ENCODE assay signal across 1 cellular context in genomic region chrX:49117597-49117996, GRCh38.
TF ChIP-seq lines count a peak whose summit lies in the region.

No MANE protein-coding gene starts in this region.

TF ChIP-seq in IMR-90, 13 proteins besides CTCF, POLR2A, EP300 and RAD21:
- TF ChIP-seq RFX5 (IDR thresholded peaks at IDR 0.05; ENCODE audit: low read depth, low read length) (no peak), ELK1 (IDR thresholded peaks at IDR 0.05; ENCODE audit: borderline replicate concordance, low read depth, low read length) (no peak), RCOR1 (IDR thresholded peaks at IDR 0.05; ENCODE audit: insufficient replicate concordance, low read length) (no peak), CEBPB (IDR thresholded peaks at IDR 0.05; ENCODE audit: low read depth, low read length) (no peak), BHLHE40 (IDR thresholded peaks at IDR 0.05; ENCODE audit: low read depth, low read length) (no peak), FOS (IDR thresholded peaks at IDR 0.05; ENCODE audit: low read depth, low read length) (no peak), CHD1 (IDR thresholded peaks at IDR 0.05; ENCODE audit: low read depth, low read length) (no peak), MAFK (IDR thresholded peaks at IDR 0.05; ENCODE audit: low read depth, low read length) (no peak), SMC3 (IDR thresholded peaks at IDR 0.05; ENCODE audit: low read depth, low read length) (no peak), MXI1 (IDR thresholded peaks at IDR 0.05; ENCODE audit: borderline replicate concordance, low read depth, low read length) (no peak), NFE2L2 (IDR thresholded peaks at IDR 0.05; ENCODE audit: low read depth, low read length) (no peak), MAZ (IDR thresholded peaks at IDR 0.05; ENCODE audit: borderline replicate concordance, low read depth, low read length) (no peak)
- TF ChIP-seq, protein P1, sequence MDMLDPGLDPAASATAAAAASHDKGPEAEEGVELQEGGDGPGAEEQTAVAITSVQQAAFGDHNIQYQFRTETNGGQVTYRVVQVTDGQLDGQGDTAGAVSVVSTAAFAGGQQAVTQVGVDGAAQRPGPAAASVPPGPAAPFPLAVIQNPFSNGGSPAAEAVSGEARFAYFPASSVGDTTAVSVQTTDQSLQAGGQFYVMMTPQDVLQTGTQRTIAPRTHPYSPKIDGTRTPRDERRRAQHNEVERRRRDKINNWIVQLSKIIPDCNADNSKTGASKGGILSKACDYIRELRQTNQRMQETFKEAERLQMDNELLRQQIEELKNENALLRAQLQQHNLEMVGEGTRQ (IDR thresholded peaks at IDR 0.05; ENCODE audit: low read depth, low read length) = no peak
